Comparison of ENCODE assay signal across 20 cellular contexts in the genomic region with DNA sequence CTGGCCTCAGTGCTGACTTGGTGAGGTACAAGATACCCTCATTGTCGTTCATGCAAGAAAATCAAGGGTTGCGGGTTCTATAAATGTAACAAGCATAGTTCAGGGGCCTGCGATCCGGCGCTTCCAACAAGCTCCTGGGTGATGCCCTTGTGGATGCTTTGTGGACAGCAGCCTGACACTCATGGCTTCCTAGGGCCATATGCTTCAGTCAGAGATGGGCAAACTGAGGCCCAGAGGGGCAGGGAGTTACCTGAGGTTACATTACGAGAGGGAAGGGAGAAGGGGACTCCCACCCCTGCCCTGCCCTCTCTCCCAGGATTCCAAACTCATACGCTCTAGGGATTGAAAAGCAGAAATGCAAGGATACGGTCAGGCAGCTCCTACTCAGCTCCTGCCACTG.
"Had no signal": no experiment of that assay in that cellular context is flagged by ENCODE, and none has a peak within 500 bp of the region (broad histone marks: within the 10 kb centered on the region; RNA-seq: fewer than 3 reads in every experiment).

No MANE protein-coding gene starts in this region.

- H3K27me3 Mint-ChIP-seq: activated naive CD8-positive, alpha-beta T cell; central memory CD8-positive, alpha-beta T cell had no signal

- H3K27ac Mint-ChIP-seq: activated naive CD8-positive, alpha-beta T cell; activated T-helper 2 cell treated with anti-CD3 and anti-CD28 coated beads, Interferon-gamma antibody, Interleukin-2, Interleukin-4, amounts not matched to agents 10 μg/mL and 5 μg/mL and 100 μg/mL, durations not matched to agents 14 hours and 24 hours and 36 hours; effector memory CD8-positive, alpha-beta T cell; memory B cell; neural progenitor cell; stimulated activated effector memory CD8-positive, alpha-beta T cell treated with anti-CD3 and anti-CD28 coated beads, Interleukin-12 subunit alpha, Interleukin-12 subunit beta, amount 100 ng/mL, for 72 hours; WTC11 had no signal

- H3K4me1 Mint-ChIP-seq: central memory CD8-positive, alpha-beta T cell; stimulated activated effector memory CD8-positive, alpha-beta T cell treated with anti-CD3 and anti-CD28 coated beads, Interleukin-12 subunit alpha, Interleukin-12 subunit beta, amount 100 ng/mL, for 72 hours had no signal

- H3K27ac ChIP-seq: neural progenitor cell, psoas muscle, right atrium auricular region had no signal

- H3K9me3 Mint-ChIP-seq: activated T-cell treated with anti-CD3 and anti-CD28 coated beads, Interleukin-2, amount 50 U/mL, for 4 hours; activated T-helper 2 cell treated with anti-CD3 and anti-CD28 coated beads, Interferon-gamma antibody, Interleukin-2, Interleukin-4, amounts not matched to agents 10 μg/mL and 5 μg/mL and 100 μg/mL, durations not matched to agents 14 hours and 24 hours and 36 hours; central memory CD8-positive, alpha-beta T cell; effector memory CD8-positive, alpha-beta T cell; memory B cell; neural progenitor cell; stimulated activated effector memory CD8-positive, alpha-beta T cell treated with anti-CD3 and anti-CD28 coated beads, Interleukin-12 subunit alpha, Interleukin-12 subunit beta, amount 100 ng/mL, for 72 hours; WTC11 had no signal

- H3K9me3 ChIP-seq: adrenal gland, ascending aorta, gastroesophageal sphincter, mucosa of descending colon, psoas muscle, right atrium auricular region, upper lobe of left lung had no signal

- H3K36me3 Mint-ChIP-seq: activated naive CD8-positive, alpha-beta T cell; memory B cell; neural progenitor cell; stimulated activated effector memory CD8-positive, alpha-beta T cell treated with anti-CD3 and anti-CD28 coated beads, Interleukin-12 subunit alpha, Interleukin-12 subunit beta, amount 100 ng/mL, for 72 hours; WTC11 had no signal

- H3K4me3 ChIP-seq: adrenal gland, ascending aorta, gastroesophageal sphincter, mucosa of descending colon, neural progenitor cell, psoas muscle, right atrium auricular region, upper lobe of left lung had no signal

- DNase-seq: activated CD8-positive, alpha-beta memory T cell treated with anti-CD3 and anti-CD28 coated beads, Interleukin-2, amount 50 U/mL, for 48 hours; activated naive CD4-positive, alpha-beta T cell; activated T-cell treated with anti-CD3 and anti-CD28 coated beads, Interleukin-2, amount 50 U/mL, for 4 hours; adrenal gland; effector memory CD8-positive, alpha-beta T cell; mucosa of descending colon; psoas muscle; stimulated activated CD4-positive, alpha-beta T cell treated with anti-CD3 and anti-CD28 coated beads, Interleukin-2, amount 100 ng/mL, for 24 hours; T1000 had no signal

- H3K4me3 Mint-ChIP-seq: activated naive CD8-positive, alpha-beta T cell; activated T-cell treated with anti-CD3 and anti-CD28 coated beads, Interleukin-2, amount 50 U/mL, for 4 hours; central memory CD8-positive, alpha-beta T cell; effector memory CD8-positive, alpha-beta T cell; memory B cell; neural progenitor cell; stimulated activated effector memory CD8-positive, alpha-beta T cell treated with anti-CD3 and anti-CD28 coated beads, Interleukin-12 subunit alpha, Interleukin-12 subunit beta, amount 100 ng/mL, for 72 hours; WTC11 had no signal

- H3K27me3 ChIP-seq: adrenal gland, ascending aorta, gastroesophageal sphincter, neural progenitor cell, right atrium auricular region, upper lobe of left lung had no signal

- H3K36me3 ChIP-seq: adrenal gland, ascending aorta, gastroesophageal sphincter, neural progenitor cell, right atrium auricular region, upper lobe of left lung had no signal

- ATAC-seq: activated T-cell treated with anti-CD3 and anti-CD28 coated beads, Interleukin-2, amount 50 U/mL, for 4 hours; effector memory CD8-positive, alpha-beta T cell; gastroesophageal sphincter; mucosa of descending colon; psoas muscle; stimulated activated effector memory CD8-positive, alpha-beta T cell treated with anti-CD3 and anti-CD28 coated beads, Interleukin-12 subunit alpha, Interleukin-12 subunit beta, amount 100 ng/mL, for 72 hours had no signal

- H3K4me1 ChIP-seq: neural progenitor cell had no signal
